20 cellular contexts compared by ENCODE assay signal in genomic region chr11:60852639-60853468, GRCh38. TPM values are rescaled to one million over a fixed set of nuclear protein-coding genes. Genes with fewer than 3 reads are reported as not detected.
A peak's percentile ranks its signal among the peaks of the same experiment; 100 is the strongest.
DNase-seq lines count a peak whose midpoint lies in the region; ATAC-seq and TF ChIP-seq lines count a peak whose summit lies in the region.
"Had no signal": no experiment of that assay in that cellular context is flagged by ENCODE, and none has a peak within 500 bp of the region (broad histone marks: within the 10 kb centered on the region; RNA-seq: fewer than 3 reads in every experiment).

No MANE protein-coding gene starts in this region.

- H3K4me1 Mint-ChIP-seq in effector memory CD8-positive, alpha-beta T cell (ENCODE audit: low read depth in 2 of 2): peaks cover 0 to 1% of the 10 kb centered on the region in 2 donors
- H3K4me1 Mint-ChIP-seq: stimulated activated memory B cell treated with anti-CD40 and anti-IgM and Interleukin-4, amounts not matched to agents 10 μg/mL and 1 μg/mL and 100 μg/mL, for 72 hours had no signal

- 64% methylated on average over 78 of the region's 87 CpGs for WGBS in smooth muscle cell (ENCODE audit: low lambda C conversion rate)

- no peak for ATAC-seq in effector memory CD8-positive, alpha-beta T cell (replicated peaks)
- ATAC-seq: left lung; naive thymus-derived CD4-positive, alpha-beta T cell; sciatic nerve; stimulated activated memory B cell treated with anti-CD40 and anti-IgM and Interleukin-4, amounts not matched to agents 10 μg/mL and 1 μg/mL and 100 μg/mL, for 72 hours; T-cell had no signal

- H3K4me1 ChIP-seq in Peyer's patch (peaks cover 0 to 3% (median 0%) of the 10 kb centered on the region in 4 donors), smooth muscle cell (ENCODE audit: low read depth) (no peaks in the 10 kb centered on the region)
- H3K4me1 ChIP-seq: left lung had no signal

- H3K27ac Mint-ChIP-seq in effector memory CD8-positive, alpha-beta T cell: no peak overlapping the region
- H3K27ac Mint-ChIP-seq: activated naive CD4-positive, alpha-beta T cell treated with anti-CD3 and anti-CD28 coated beads, Interleukin-2, amount 50 U/mL, for 24 hours; stimulated activated memory B cell treated with anti-CD40 and anti-IgM and Interleukin-4, amounts not matched to agents 10 μg/mL and 1 μg/mL and 100 μg/mL, for 72 hours; T-cell had no signal

- no peaks in the 10 kb centered on the region for H3F3A ChIP-seq in smooth muscle cell (ENCODE audit: low read depth)

- H3K36me3 Mint-ChIP-seq in effector memory CD8-positive, alpha-beta T cell (ENCODE audit: insufficient read depth): peaks cover 15% of the 10 kb centered on the region

- no peak overlapping the region for H3K9ac ChIP-seq in smooth muscle cell (ENCODE audit: low read depth)

- H3K27me3 Mint-ChIP-seq in effector memory CD8-positive, alpha-beta T cell: no peaks in the 10 kb centered on the region
- H3K27me3 Mint-ChIP-seq: activated naive CD4-positive, alpha-beta T cell treated with anti-CD3 and anti-CD28 coated beads, Interleukin-2, amount 50 U/mL, for 24 hours; stimulated activated memory B cell treated with anti-CD40 and anti-IgM and Interleukin-4, amounts not matched to agents 10 μg/mL and 1 μg/mL and 100 μg/mL, for 72 hours; T-cell had no signal

- H3K79me2 ChIP-seq in smooth muscle cell (ENCODE audit: low read depth): no peaks in the 10 kb centered on the region

- TF ChIP-seq CTCF in Peyer's patch (IDR thresholded peaks at IDR 0.05): no peak
- no peak for TF ChIP-seq CTCF in smooth muscle cell (IDR thresholded peaks at IDR 0.05; ENCODE audit: borderline replicate concordance, insufficient read depth, poor library complexity, severe bottlenecking)

- H3K4me3 ChIP-seq in Peyer's patch (peak overlapping the region in 3 of 4 donors; percentile 18 to 63 (median 59)), iPS-18c (ENCODE audit: insufficient read depth, low read depth, low read length) (peak overlapping the region; percentile 28), smooth muscle cell (peak overlapping the region; percentile 30)
- H3K4me3 ChIP-seq: left lung, MG63 had no signal

- H3K27me3 ChIP-seq in Peyer's patch (no peaks in the 10 kb centered on the region), smooth muscle cell (ENCODE audit: low read depth) (peaks cover 5% of the 10 kb centered on the region)
- H3K27me3 ChIP-seq: MG63 had no signal

- DNase-seq in Peyer's patch (no peak), smooth muscle cell (lab: John Stamatoyannopoulos, UW; ENCODE audit: unreplicated experiment) (no peak), GM19240 (ENCODE audit: insufficient read length, low spot score) (no peak)
- no peak for DNase-seq in effector memory CD8-positive, alpha-beta T cell
- DNase-seq: activated CD8-positive, alpha-beta memory T cell treated with anti-CD3 and anti-CD28 coated beads, Interleukin-2, amount 50 U/mL, for 4 hours; C1 segment of cervical spinal cord; left lung; MG63; naive thymus-derived CD4-positive, alpha-beta T cell; NCI-H2081; NCI-H748 treated with DMSO at 0.1 percent for 48 hours; stimulated activated CD4-positive, alpha-beta T cell treated with anti-CD3 and anti-CD28 coated beads, Interleukin-4, amount 100 ng/mL, for 4 hours; T-cell had no signal

- H4K20me1 ChIP-seq in smooth muscle cell (ENCODE audit: low read depth): no peaks in the 10 kb centered on the region

- H3K4me3 Mint-ChIP-seq in effector memory CD8-positive, alpha-beta T cell: no peak overlapping the region
- H3K4me3 Mint-ChIP-seq: activated naive CD4-positive, alpha-beta T cell treated with anti-CD3 and anti-CD28 coated beads, Interleukin-2, amount 50 U/mL, for 24 hours; naive thymus-derived CD4-positive, alpha-beta T cell; stimulated activated memory B cell treated with anti-CD40 and anti-IgM and Interleukin-4, amounts not matched to agents 10 μg/mL and 1 μg/mL and 100 μg/mL, for 72 hours; T-cell had no signal

- H3K36me3 ChIP-seq in Peyer's patch (peaks cover 0 to 33% (median 0%) of the 10 kb centered on the region in 3 donors), smooth muscle cell (ENCODE audit: low read depth) (no peaks in the 10 kb centered on the region)

- H2AFZ ChIP-seq in smooth muscle cell (ENCODE audit: low read depth): no peak overlapping the region

- H3K9me3 ChIP-seq in Peyer's patch (no peaks in the 10 kb centered on the region), iPS-18c (ENCODE audit: control insufficient read depth, insufficient read depth, low read length) (peaks cover 3% of the 10 kb centered on the region), smooth muscle cell (replicated peaks; ENCODE audit: low read depth) (no peaks in the 10 kb centered on the region)
- H3K9me3 ChIP-seq: left lung, MG63 had no signal

- no peak overlapping the region for H3K4me2 ChIP-seq in smooth muscle cell

- H3K27ac ChIP-seq in Peyer's patch (peak overlapping the region in 3 of 4 donors; percentile 68 to 92 (median 89)), smooth muscle cell (ENCODE audit: low read depth) (no peak overlapping the region)
- H3K27ac ChIP-seq: left lung, RWPE1 had no signal

- no peaks in the 10 kb centered on the region for H3K9me3 Mint-ChIP-seq in effector memory CD8-positive, alpha-beta T cell
- H3K9me3 Mint-ChIP-seq: activated naive CD4-positive, alpha-beta T cell treated with anti-CD3 and anti-CD28 coated beads, Interleukin-2, amount 50 U/mL, for 24 hours; naive thymus-derived CD4-positive, alpha-beta T cell; stimulated activated memory B cell treated with anti-CD40 and anti-IgM and Interleukin-4, amounts not matched to agents 10 μg/mL and 1 μg/mL and 100 μg/mL, for 72 hours; T-cell had no signal

- TF ChIP-seq POLR2A in Peyer's patch (IDR thresholded peaks at IDR 0.05): no peak

RNA-seq across cellular contexts. Expression of gene PTGDR2, which starts 2.9 kb away (rescaled TPM):
- 10 to 100 TPM in 1 of 4 donors, 1 to 10 TPM in 3; 1.5 to 18.2 (median 2.6) TPM for total RNA-seq in Peyer's patch
- 0.04 TPM in 1 of 2 replicates, not detected in the other for total RNA-seq in smooth muscle cell
- polyA plus RNA-seq in smooth muscle cell: 0.08 and 0.45 TPM in 2 replicates
- total RNA-seq: glomerular endothelial cell had no signal

RNA-seq across cellular contexts. Expression of gene CCDC86, which starts 10.9 kb away (rescaled TPM):
- total RNA-seq in Peyer's patch (10 to 100 TPM in 2 of 4 donors, 1 to 10 TPM in 2; 8.7 to 33.0 (median 12.4) TPM), smooth muscle cell (2.6 and 7.5 TPM in 2 replicates)
- 24.2 and 30.3 TPM in 2 replicates for polyA plus RNA-seq in smooth muscle cell

RNA-seq across cellular contexts. Expression of gene ZP1, which starts 14.5 kb away (rescaled TPM):
- total RNA-seq in Peyer's patch: 1 to 10 TPM in 1 of 4 donors, not detected in 3; 2.1 TPM
- total RNA-seq in smooth muscle cell: 0.94 TPM in 1 of 2 replicates, not detected in the other
- 1.4 and 2.9 TPM in 2 replicates for polyA plus RNA-seq in smooth muscle cell
- total RNA-seq: cardiac septum; glomerular endothelial cell; left lung; naive thymus-derived CD4-positive, alpha-beta T cell had no signal
- polyA plus RNA-seq: naive thymus-derived CD4-positive, alpha-beta T cell had no signal

RNA-seq across cellular contexts. Expression of gene PRPF19, which starts 53.5 kb away (rescaled TPM):
- total RNA-seq in Peyer's patch: 10 to 100 TPM; 36.1 to 53.4 (median 46.5) TPM
- total RNA-seq in smooth muscle cell: 33.0 and 36.3 TPM in 2 replicates
- 10.2 and 14.1 TPM in 2 replicates for polyA plus RNA-seq in smooth muscle cell
